32 cellular contexts compared by ENCODE assay signal in genomic region chr5:150073677-150074076, GRCh38. TPM values are rescaled to one million over a fixed set of nuclear protein-coding genes. Genes with fewer than 3 reads are reported as not detected.
"Had no signal": no experiment of that assay in that cellular context is flagged by ENCODE, and none has a peak within 500 bp of the region (broad histone marks: within the 10 kb centered on the region; RNA-seq: fewer than 3 reads in every experiment).

No MANE protein-coding gene starts in this region.

- DNase-seq: activated B cell treated with CpG ODN at 0.5 μM for 24 hours; activated CD4-positive, alpha-beta T cell treated with anti-CD3 and anti-CD28 coated beads for 48 hours; activated CD4-positive, alpha-beta T cell treated with anti-CD3 and anti-CD28 coated beads, Interleukin-2, amount 50 U/mL, for 1 hour; activated CD4-positive, alpha-beta T cell treated with anti-CD3 and anti-CD28 coated beads, Interleukin-2, amount 50 U/mL, for 48 hours; activated gamma-delta T cell; activated naive CD4-positive, alpha-beta T cell; activated naive CD8-positive, alpha-beta T cell treated with anti-CD3 and anti-CD28 coated beads, Interleukin-2, amount 50 U/mL, for 24 hours; activated T-cell treated with anti-CD3 and anti-CD28 coated beads for 4 hours; activated T-cell treated with anti-CD3 and anti-CD28 coated beads, Interleukin-2, amount 50 U/mL, for 72 hours; amygdala; central memory CD4-positive, alpha-beta T cell; cerebellar nuclear complex; colonic mucosa; effector memory CD4-positive, alpha-beta T cell; foreskin fibroblast; gastrocnemius medialis; glutamatergic neuron; T-helper 1 cell; T-helper 17 cell; T1000; WERI-Rb-1 had no signal

- H3K27me3 ChIP-seq: adrenal gland, body of pancreas, colonic mucosa, gastrocnemius medialis had no signal

- H3K36me3 Mint-ChIP-seq: activated naive CD4-positive, alpha-beta T cell treated with anti-CD3 and anti-CD28 coated beads, Interleukin-2, amount 10 ng/mL, durations not matched to agents 7 days and 5 days; activated naive CD8-positive, alpha-beta T cell had no signal

- H3K27ac Mint-ChIP-seq: activated B cell treated with CpG ODN at 0.5 μM for 24 hours; activated naive CD4-positive, alpha-beta T cell treated with anti-CD3 and anti-CD28 coated beads, Interleukin-2, amount 10 ng/mL, durations not matched to agents 7 days and 5 days; activated naive CD8-positive, alpha-beta T cell; activated naive CD8-positive, alpha-beta T cell treated with anti-CD3 and anti-CD28 coated beads, Interleukin-2, amount 50 U/mL, for 24 hours; activated T-cell treated with anti-CD3 and anti-CD28 coated beads, Interleukin-2, amount 50 U/mL, for 24 hours; activated T-cell treated with anti-CD3 and anti-CD28 coated beads, Interleukin-2, amount 50 U/mL, for 72 hours; endodermal cell; T-helper 17 cell; T-helper 2 cell treated with Interferon-gamma antibody and Interleukin-4, amounts not matched to agents 5 μg/mL and 100 μg/mL, for 36 hours had no signal

- H3K27me3 Mint-ChIP-seq: activated B cell treated with CpG ODN at 0.5 μM for 24 hours; activated naive CD8-positive, alpha-beta T cell; activated naive CD8-positive, alpha-beta T cell treated with anti-CD3 and anti-CD28 coated beads, Interleukin-2, amount 50 U/mL, for 24 hours; activated T-cell treated with anti-CD3 and anti-CD28 coated beads, Interleukin-2, amount 50 U/mL, for 24 hours had no signal

- H3K4me3 Mint-ChIP-seq: activated B cell treated with CpG ODN at 0.5 μM for 24 hours; activated naive CD4-positive, alpha-beta T cell treated with anti-CD3 and anti-CD28 coated beads, Interleukin-2, amount 10 ng/mL, durations not matched to agents 7 days and 5 days; activated naive CD8-positive, alpha-beta T cell; activated naive CD8-positive, alpha-beta T cell treated with anti-CD3 and anti-CD28 coated beads, Interleukin-2, amount 50 U/mL, for 24 hours; activated T-cell treated with anti-CD3 and anti-CD28 coated beads, Interleukin-2, amount 50 U/mL, for 24 hours; activated T-cell treated with anti-CD3 and anti-CD28 coated beads, Interleukin-2, amount 50 U/mL, for 72 hours; endodermal cell; T-helper 17 cell; T-helper 2 cell treated with Interferon-gamma antibody and Interleukin-4, amounts not matched to agents 5 μg/mL and 100 μg/mL, for 36 hours had no signal

- H3K4me1 ChIP-seq: adrenal gland, body of pancreas, colonic mucosa, gastrocnemius medialis had no signal

- H3K9me3 Mint-ChIP-seq: activated B cell treated with CpG ODN at 0.5 μM for 24 hours; activated naive CD4-positive, alpha-beta T cell treated with anti-CD3 and anti-CD28 coated beads, Interleukin-2, amount 10 ng/mL, durations not matched to agents 7 days and 5 days; activated naive CD8-positive, alpha-beta T cell treated with anti-CD3 and anti-CD28 coated beads, Interleukin-2, amount 50 U/mL, for 24 hours; activated T-cell treated with anti-CD3 and anti-CD28 coated beads, Interleukin-2, amount 50 U/mL, for 24 hours; activated T-cell treated with anti-CD3 and anti-CD28 coated beads, Interleukin-2, amount 50 U/mL, for 72 hours; endodermal cell; T-helper 2 cell treated with Interferon-gamma antibody and Interleukin-4, amounts not matched to agents 5 μg/mL and 100 μg/mL, for 36 hours had no signal

- H3K27ac ChIP-seq: adrenal gland, body of pancreas, colonic mucosa, gastrocnemius medialis, WERI-Rb-1 had no signal

- H3K4me3 ChIP-seq: adrenal gland, body of pancreas, colonic mucosa, gastrocnemius medialis had no signal

- H3K9me3 ChIP-seq: adrenal gland, body of pancreas, colonic mucosa, gastrocnemius medialis had no signal

- ATAC-seq: activated CD4-positive, CD25-positive, alpha-beta regulatory T cell treated with anti-CD3 and anti-CD28 coated beads, Interleukin-2, amount 50 U/mL, for 24 hours; activated naive CD8-positive, alpha-beta T cell treated with anti-CD3 and anti-CD28 coated beads, Interleukin-2, amount 50 U/mL, for 24 hours; activated T-cell treated with anti-CD3 and anti-CD28 coated beads, Interleukin-2, amount 50 U/mL, for 72 hours; body of pancreas; esophagus mucosa; gastrocnemius medialis; T-helper 17 cell had no signal

- H3K4me1 Mint-ChIP-seq: activated B cell treated with CpG ODN at 0.5 μM for 24 hours; activated naive CD4-positive, alpha-beta T cell treated with anti-CD3 and anti-CD28 coated beads, Interleukin-2, amount 10 ng/mL, durations not matched to agents 7 days and 5 days; activated naive CD8-positive, alpha-beta T cell treated with anti-CD3 and anti-CD28 coated beads, Interleukin-2, amount 50 U/mL, for 24 hours; endodermal cell had no signal

- H3K36me3 ChIP-seq: colonic mucosa, gastrocnemius medialis, WERI-Rb-1 had no signal

RNA-seq across cellular contexts. Expression of gene CSF1R, which starts 12.7 kb away (rescaled TPM):
- total RNA-seq: dermis microvascular lymphatic vessel endothelial cell, endodermal cell, epithelial cell of proximal tubule had no signal
